1 cellular context compared by ENCODE assay signal in genomic region chr5:1594336-1595106, GRCh38.
A peak's percentile ranks its signal among the peaks of the same experiment; 100 is the strongest.
TF ChIP-seq lines count a peak whose summit lies in the region.

No MANE protein-coding gene starts in this region.

TF ChIP-seq in HepG2, 621 proteins besides CTCF, POLR2A, EP300 and RAD21 (continued from another document and continues in another):
- TF ChIP-seq, protein P1, sequence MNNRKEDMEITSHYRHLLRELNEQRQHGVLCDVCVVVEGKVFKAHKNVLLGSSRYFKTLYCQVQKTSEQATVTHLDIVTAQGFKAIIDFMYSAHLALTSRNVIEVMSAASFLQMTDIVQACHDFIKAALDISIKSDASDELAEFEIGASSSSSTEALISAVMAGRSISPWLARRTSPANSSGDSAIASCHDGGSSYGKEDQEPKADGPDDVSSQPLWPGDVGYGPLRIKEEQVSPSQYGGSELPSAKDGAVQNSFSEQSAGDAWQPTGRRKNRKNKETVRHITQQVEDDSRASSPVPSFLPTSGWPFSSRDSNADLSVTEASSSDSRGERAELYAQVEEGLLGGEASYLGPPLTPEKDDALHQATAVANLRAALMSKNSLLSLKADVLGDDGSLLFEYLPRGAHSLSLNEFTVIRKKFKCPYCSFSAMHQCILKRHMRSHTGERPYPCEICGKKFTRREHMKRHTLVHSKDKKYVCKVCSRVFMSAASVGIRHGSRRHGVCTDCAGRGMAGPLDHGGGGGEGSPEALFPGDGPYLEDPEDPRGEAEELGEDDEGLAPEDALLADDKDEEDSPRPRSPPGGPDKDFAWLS (CRISPR knock-in tag; IDR thresholded peaks at IDR 0.05; ENCODE audit: borderline replicate concordance): no peak
- no peak for TF ChIP-seq ZNF235 (CRISPR knock-in tag; IDR thresholded peaks at IDR 0.05; ENCODE audit: borderline replicate concordance)
- TF ChIP-seq, protein P2, sequence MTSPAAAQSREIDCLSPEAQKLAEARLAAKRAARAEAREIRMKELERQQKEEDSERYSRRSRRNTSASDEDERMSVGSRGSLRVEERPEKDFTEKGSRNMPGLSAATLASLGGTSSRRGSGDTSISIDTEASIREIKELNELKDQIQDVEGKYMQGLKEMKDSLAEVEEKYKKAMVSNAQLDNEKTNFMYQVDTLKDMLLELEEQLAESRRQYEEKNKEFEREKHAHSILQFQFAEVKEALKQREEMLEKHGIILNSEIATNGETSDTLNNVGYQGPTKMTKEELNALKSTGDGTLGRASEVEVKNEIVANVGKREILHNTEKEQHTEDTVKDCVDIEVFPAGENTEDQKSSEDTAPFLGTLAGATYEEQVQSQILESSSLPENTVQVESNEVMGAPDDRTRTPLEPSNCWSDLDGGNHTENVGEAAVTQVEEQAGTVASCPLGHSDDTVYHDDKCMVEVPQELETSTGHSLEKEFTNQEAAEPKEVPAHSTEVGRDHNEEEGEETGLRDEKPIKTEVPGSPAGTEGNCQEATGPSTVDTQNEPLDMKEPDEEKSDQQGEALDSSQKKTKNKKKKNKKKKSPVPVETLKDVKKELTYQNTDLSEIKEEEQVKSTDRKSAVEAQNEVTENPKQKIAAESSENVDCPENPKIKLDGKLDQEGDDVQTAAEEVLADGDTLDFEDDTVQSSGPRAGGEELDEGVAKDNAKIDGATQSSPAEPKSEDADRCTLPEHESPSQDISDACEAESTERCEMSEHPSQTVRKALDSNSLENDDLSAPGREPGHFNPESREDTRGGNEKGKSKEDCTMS (CRISPR knock-in tag; conservative IDR thresholded peaks at IDR 0.05): no peak
- no peak for TF ChIP-seq ZNF557 (CRISPR knock-in tag; IDR thresholded peaks at IDR 0.05)
- TF ChIP-seq PAWR (CRISPR knock-in tag; IDR thresholded peaks at IDR 0.05; ENCODE audit: borderline replicate concordance): no peak
- TF ChIP-seq, protein P3, sequence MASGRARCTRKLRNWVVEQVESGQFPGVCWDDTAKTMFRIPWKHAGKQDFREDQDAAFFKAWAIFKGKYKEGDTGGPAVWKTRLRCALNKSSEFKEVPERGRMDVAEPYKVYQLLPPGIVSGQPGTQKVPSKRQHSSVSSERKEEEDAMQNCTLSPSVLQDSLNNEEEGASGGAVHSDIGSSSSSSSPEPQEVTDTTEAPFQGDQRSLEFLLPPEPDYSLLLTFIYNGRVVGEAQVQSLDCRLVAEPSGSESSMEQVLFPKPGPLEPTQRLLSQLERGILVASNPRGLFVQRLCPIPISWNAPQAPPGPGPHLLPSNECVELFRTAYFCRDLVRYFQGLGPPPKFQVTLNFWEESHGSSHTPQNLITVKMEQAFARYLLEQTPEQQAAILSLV (CRISPR knock-in tag; IDR thresholded peaks at IDR 0.05; ENCODE audit: borderline replicate concordance): peak; percentile 33; the same call in 1 of the 2 replicates
- TF ChIP-seq SP140L (CRISPR knock-in tag; IDR thresholded peaks at IDR 0.05; ENCODE audit: borderline replicate concordance): no peak
- TF ChIP-seq GATAD2A (CRISPR knock-in tag; IDR thresholded peaks at IDR 0.05): peak; percentile 64
- TF ChIP-seq E2F1 (CRISPR knock-in tag; IDR thresholded peaks at IDR 0.05): peak; percentile 66
- TF ChIP-seq ZBTB44 (CRISPR knock-in tag; IDR thresholded peaks at IDR 0.05): no peak
- TF ChIP-seq E2F5 (CRISPR knock-in tag; conservative IDR thresholded peaks at IDR 0.05): no peak; the same call in 1 of the 2 replicates
- 0 out of 2 replicates have a peak, but pooled peaks have one; percentile 14 for TF ChIP-seq NRL (CRISPR knock-in tag; IDR thresholded peaks at IDR 0.05; ENCODE audit: borderline replicate concordance)
- TF ChIP-seq ZNF570 (CRISPR knock-in tag; IDR thresholded peaks at IDR 0.05; ENCODE audit: borderline replicate concordance): no peak
- no peak for TF ChIP-seq ZFP37 (CRISPR knock-in tag; IDR thresholded peaks at IDR 0.05; ENCODE audit: borderline replicate concordance)
- TF ChIP-seq SIX1 (CRISPR knock-in tag; IDR thresholded peaks at IDR 0.05; ENCODE audit: borderline replicate concordance): no peak
- TF ChIP-seq TEAD2 (CRISPR knock-in tag; IDR thresholded peaks at IDR 0.05): no peak
- no peak for TF ChIP-seq ZNF224 (CRISPR knock-in tag; IDR thresholded peaks at IDR 0.05)
- TF ChIP-seq GLMP (CRISPR knock-in tag; IDR thresholded peaks at IDR 0.05; ENCODE audit: borderline replicate concordance): no peak
- TF ChIP-seq, protein P4, sequence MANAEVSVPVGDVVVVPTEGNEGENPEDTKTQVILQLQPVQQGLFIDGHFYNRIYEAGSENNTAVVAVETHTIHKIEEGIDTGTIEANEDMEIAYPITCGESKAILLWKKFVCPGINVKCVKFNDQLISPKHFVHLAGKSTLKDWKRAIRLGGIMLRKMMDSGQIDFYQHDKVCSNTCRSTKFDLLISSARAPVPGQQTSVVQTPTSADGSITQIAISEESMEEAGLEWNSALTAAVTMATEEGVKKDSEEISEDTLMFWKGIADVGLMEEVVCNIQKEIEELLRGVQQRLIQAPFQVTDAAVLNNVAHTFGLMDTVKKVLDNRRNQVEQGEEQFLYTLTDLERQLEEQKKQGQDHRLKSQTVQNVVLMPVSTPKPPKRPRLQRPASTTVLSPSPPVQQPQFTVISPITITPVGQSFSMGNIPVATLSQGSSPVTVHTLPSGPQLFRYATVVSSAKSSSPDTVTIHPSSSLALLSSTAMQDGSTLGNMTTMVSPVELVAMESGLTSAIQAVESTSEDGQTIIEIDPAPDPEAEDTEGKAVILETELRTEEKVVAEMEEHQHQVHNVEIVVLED (CRISPR knock-in tag; IDR thresholded peaks at IDR 0.05; ENCODE audit: borderline replicate concordance): no peak; the same call in 1 of the 2 replicates
- TF ChIP-seq HMG20A (CRISPR knock-in tag; IDR thresholded peaks at IDR 0.05; ENCODE audit: borderline replicate concordance): no peak
- TF ChIP-seq ZNF343 (CRISPR knock-in tag; IDR thresholded peaks at IDR 0.05): no peak
- no peak for TF ChIP-seq ZBTB20 (CRISPR knock-in tag; IDR thresholded peaks at IDR 0.05; ENCODE audit: borderline replicate concordance, low read depth)
- no peak for TF ChIP-seq HCFC1 (IDR thresholded peaks at IDR 0.05; ENCODE audit: low read depth, low read length)
- no peak for TF ChIP-seq ZNF333 (CRISPR knock-in tag; IDR thresholded peaks at IDR 0.05; ENCODE audit: borderline replicate concordance)
- TF ChIP-seq PITX1 (CRISPR knock-in tag; IDR thresholded peaks at IDR 0.05): no peak
- TF ChIP-seq ZNF773 (CRISPR knock-in tag; IDR thresholded peaks at IDR 0.05; ENCODE audit: borderline replicate concordance): no peak
- no peak for TF ChIP-seq ZFP62 (CRISPR knock-in tag; IDR thresholded peaks at IDR 0.05)
- TF ChIP-seq ZNF230 (CRISPR knock-in tag; IDR thresholded peaks at IDR 0.05): no peak
- TF ChIP-seq ZFP41 (CRISPR knock-in tag; IDR thresholded peaks at IDR 0.05; ENCODE audit: borderline replicate concordance): no peak
- TF ChIP-seq FOXP4 (CRISPR knock-in tag; IDR thresholded peaks at IDR 0.05): no peak; the same call in 1 of the 2 replicates
- peak; percentile 77 for TF ChIP-seq PHF8 (CRISPR knock-in tag; IDR thresholded peaks at IDR 0.05)
- TF ChIP-seq ZSCAN12 (CRISPR knock-in tag; IDR thresholded peaks at IDR 0.05): no peak
- TF ChIP-seq MIER3 (CRISPR knock-in tag; IDR thresholded peaks at IDR 0.05; ENCODE audit: borderline replicate concordance): 0 out of 2 replicates have a peak, but pooled peaks have one; percentile 27
- TF ChIP-seq, protein P5, sequence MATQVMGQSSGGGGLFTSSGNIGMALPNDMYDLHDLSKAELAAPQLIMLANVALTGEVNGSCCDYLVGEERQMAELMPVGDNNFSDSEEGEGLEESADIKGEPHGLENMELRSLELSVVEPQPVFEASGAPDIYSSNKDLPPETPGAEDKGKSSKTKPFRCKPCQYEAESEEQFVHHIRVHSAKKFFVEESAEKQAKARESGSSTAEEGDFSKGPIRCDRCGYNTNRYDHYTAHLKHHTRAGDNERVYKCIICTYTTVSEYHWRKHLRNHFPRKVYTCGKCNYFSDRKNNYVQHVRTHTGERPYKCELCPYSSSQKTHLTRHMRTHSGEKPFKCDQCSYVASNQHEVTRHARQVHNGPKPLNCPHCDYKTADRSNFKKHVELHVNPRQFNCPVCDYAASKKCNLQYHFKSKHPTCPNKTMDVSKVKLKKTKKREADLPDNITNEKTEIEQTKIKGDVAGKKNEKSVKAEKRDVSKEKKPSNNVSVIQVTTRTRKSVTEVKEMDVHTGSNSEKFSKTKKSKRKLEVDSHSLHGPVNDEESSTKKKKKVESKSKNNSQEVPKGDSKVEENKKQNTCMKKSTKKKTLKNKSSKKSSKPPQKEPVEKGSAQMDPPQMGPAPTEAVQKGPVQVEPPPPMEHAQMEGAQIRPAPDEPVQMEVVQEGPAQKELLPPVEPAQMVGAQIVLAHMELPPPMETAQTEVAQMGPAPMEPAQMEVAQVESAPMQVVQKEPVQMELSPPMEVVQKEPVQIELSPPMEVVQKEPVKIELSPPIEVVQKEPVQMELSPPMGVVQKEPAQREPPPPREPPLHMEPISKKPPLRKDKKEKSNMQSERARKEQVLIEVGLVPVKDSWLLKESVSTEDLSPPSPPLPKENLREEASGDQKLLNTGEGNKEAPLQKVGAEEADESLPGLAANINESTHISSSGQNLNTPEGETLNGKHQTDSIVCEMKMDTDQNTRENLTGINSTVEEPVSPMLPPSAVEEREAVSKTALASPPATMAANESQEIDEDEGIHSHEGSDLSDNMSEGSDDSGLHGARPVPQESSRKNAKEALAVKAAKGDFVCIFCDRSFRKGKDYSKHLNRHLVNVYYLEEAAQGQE (IDR thresholded peaks at IDR 0.05; ENCODE audit: borderline replicate concordance in 1 of 2, low read depth in 1 of 2, low read length in 2 of 2): no peak
- TF ChIP-seq ZNF558 (CRISPR knock-in tag; IDR thresholded peaks at IDR 0.05; ENCODE audit: borderline replicate concordance): peak; percentile 82; the same call in 1 of the 2 replicates
- TF ChIP-seq TERF1 (CRISPR knock-in tag; IDR thresholded peaks at IDR 0.05): no peak
- no peak for TF ChIP-seq ZNF256 (CRISPR knock-in tag; conservative IDR thresholded peaks at IDR 0.05)
- no peak for TF ChIP-seq ZNF138 (CRISPR knock-in tag; IDR thresholded peaks at IDR 0.05; ENCODE audit: low read depth)
- TF ChIP-seq, protein P6, sequence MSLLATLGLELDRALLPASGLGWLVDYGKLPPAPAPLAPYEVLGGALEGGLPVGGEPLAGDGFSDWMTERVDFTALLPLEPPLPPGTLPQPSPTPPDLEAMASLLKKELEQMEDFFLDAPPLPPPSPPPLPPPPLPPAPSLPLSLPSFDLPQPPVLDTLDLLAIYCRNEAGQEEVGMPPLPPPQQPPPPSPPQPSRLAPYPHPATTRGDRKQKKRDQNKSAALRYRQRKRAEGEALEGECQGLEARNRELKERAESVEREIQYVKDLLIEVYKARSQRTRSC (CRISPR knock-in tag; IDR thresholded peaks at IDR 0.05; ENCODE audit: low read depth): no peak
